Comparison of ENCODE assay signal across 16 cellular contexts in genomic region chr9:125463926-125464325, GRCh38.
A peak's percentile ranks its signal among the peaks of the same experiment; 100 is the strongest.
DNase-seq lines count a peak whose midpoint lies in the region; ATAC-seq and TF ChIP-seq lines count a peak whose summit lies in the region.
"Had no signal": no experiment of that assay in that cellular context is flagged by ENCODE, and none has a peak within 500 bp of the region (broad histone marks: within the 10 kb centered on the region; RNA-seq: fewer than 3 reads in every experiment).

No MANE protein-coding gene starts in this region.

- no peaks in the 10 kb centered on the region for H3K9me2 ChIP-seq in SK-N-SH

- no peaks in the 10 kb centered on the region for H3K27me3 Mint-ChIP-seq in WTC11 (ENCODE audit: low read depth)
- H3K27me3 Mint-ChIP-seq in nephron (ENCODE audit: low read depth), result peaks cover 7% of the 10 kb centered on the region
- H3K27me3 Mint-ChIP-seq: CD4-positive, alpha-beta memory T cell; IgD-negative memory B cell had no signal

- H3K36me3 ChIP-seq in SK-N-SH (replicated peaks in 1 of 2; ENCODE audit: control insufficient read depth in 1 of 2, insufficient read depth in 2 of 2, low read length in 1 of 2), result peaks cover 16 to 20% of the 10 kb centered on the region in 2 experiments

- no peak for TF ChIP-seq CTCF in SK-N-SH (IDR thresholded peaks at IDR 0.05)
- TF ChIP-seq CTCF in WTC11 (IDR thresholded peaks at IDR 0.05), result no peak
- no peak for TF ChIP-seq CTCF in nephron (IDR thresholded peaks at IDR 0.05; ENCODE audit: unreplicated experiment in 3 of 3)

- no peak overlapping the region for H3K4me2 ChIP-seq in SK-N-SH
- H3K4me2 ChIP-seq: BLaER1 had no signal

- peaks cover 0 to 7% of the 10 kb centered on the region in 2 experiments; a peak in 2 of 4 replicates for H3K4me1 ChIP-seq in SK-N-SH (ENCODE audit: control insufficient read depth in 1 of 2, insufficient read depth in 2 of 2, low read depth in 1 of 2, low read length in 1 of 2)
- H3K4me1 ChIP-seq: BLaER1 had no signal

- no peak for DNase-seq in SK-N-SH
- DNase-seq in WTC11 (ENCODE audit: low spot score), result no peak
- no peak for DNase-seq in activated T-cell treated with anti-CD3 and anti-CD28 coated beads, Interleukin-2, amount 50 U/mL, for 48 hours
- DNase-seq in NCI-H2227 (lab: John Stamatoyannopoulos, UW; ENCODE audit: unreplicated experiment), result no peak
- no peak for DNase-seq in middle frontal gyrus (ENCODE audit: extremely low spot score, low spot score)
- DNase-seq: 8988T; CD4-positive, alpha-beta memory T cell; DMS153; DMS79; GDM1; H9 had no signal

- no peaks in the 10 kb centered on the region for H3K9me3 ChIP-seq in SK-N-SH

- no peak overlapping the region for H3K4me3 ChIP-seq in SK-N-SH (ENCODE audit: low read depth in 2 of 2, low read length in 1 of 2)
- H3K4me3 ChIP-seq: BLaER1 had no signal

- peaks cover 9% of the 10 kb centered on the region for H3K9me3 Mint-ChIP-seq in WTC11
- H3K9me3 Mint-ChIP-seq in nephron, result peaks cover 8% of the 10 kb centered on the region
- H3K9me3 Mint-ChIP-seq: CD4-positive, alpha-beta memory T cell; IgD-negative memory B cell had no signal

- H3F3A ChIP-seq in SK-N-SH (replicated peaks; ENCODE audit: insufficient read depth), result no peaks in the 10 kb centered on the region

- peaks cover 9% of the 10 kb centered on the region; the same call in 1 of the 2 replicates for H3K4me1 Mint-ChIP-seq in WTC11
- peaks cover 32% of the 10 kb centered on the region for H3K4me1 Mint-ChIP-seq in nephron
- H3K4me1 Mint-ChIP-seq: CD14-positive monocyte; CD4-positive, alpha-beta memory T cell; IgD-negative memory B cell had no signal

- no peak overlapping the region for H3K27ac ChIP-seq in SK-N-SH (ENCODE audit: low read depth in 2 of 2, low read length in 1 of 2)
- H3K27ac ChIP-seq: BLaER1 had no signal

- peak; percentile 32; the same call in 1 of the 3 replicates for ATAC-seq in SK-N-SH treated with all-trans-retinoic acid at 6 μM for 48 hours
- no peak for ATAC-seq in WTC11

- CTCF ChIA-PET in SK-N-SH (lab: Yijun Ruan, JAX), result no interaction called here
- CTCF ChIA-PET in WTC11 (lab: Charles Lee), result interaction anchor here (2.3 kb wide), 1 partner anchor 9 kb away, joined by 7 read pairs; no protein-coding TSS in a partner anchor

- WGBS in SK-N-SH (ENCODE audit: low lambda C conversion rate), result 100% methylated on average over 2 of the region's 2 CpGs

- no peaks in the 10 kb centered on the region for H3K27me3 ChIP-seq in SK-N-SH (ENCODE audit: insufficient read depth)
- H3K27me3 ChIP-seq: BLaER1 had no signal

- H3K36me3 Mint-ChIP-seq in WTC11 (peaks cover 21% of the 10 kb centered on the region), nephron (ENCODE audit: low read depth) (peaks cover 23% of the 10 kb centered on the region)

- no peak for TF ChIP-seq RAD21 in SK-N-SH (IDR thresholded peaks at IDR 0.05; ENCODE audit: low read length)

- POLR2A ChIA-PET in SK-N-SH (lab: Yijun Ruan, JAX), result no interaction called here
- POLR2A ChIA-PET in WTC11 (lab: Charles Lee), result no interaction called here

- no peak for TF ChIP-seq EP300 in SK-N-SH (IDR thresholded peaks at IDR 0.05; ENCODE audit: borderline replicate concordance in 1 of 2, low read depth in 1 of 2, low read length in 1 of 2)

- H3K79me2 ChIP-seq in SK-N-SH (ENCODE audit: insufficient read depth), result no peaks in the 10 kb centered on the region

- H2AFZ ChIP-seq in SK-N-SH (ENCODE audit: low read depth), result no peak overlapping the region

- no peaks in the 10 kb centered on the region for H4K20me1 ChIP-seq in SK-N-SH (ENCODE audit: insufficient read depth)
- H4K20me1 ChIP-seq: BLaER1 had no signal

- H3K9ac ChIP-seq in SK-N-SH, result no peak overlapping the region
- H3K9ac ChIP-seq: BLaER1 had no signal

- H3K27ac Mint-ChIP-seq in WTC11 (no peak overlapping the region), nephron (peak overlapping the region in 2 of 3 experiments; percentile 70 to 86)
- H3K27ac Mint-ChIP-seq: CD14-positive monocyte; CD4-positive, alpha-beta memory T cell; H9; IgD-negative memory B cell had no signal

- H3K4me3 Mint-ChIP-seq in WTC11 (no peak overlapping the region), nephron (no peak overlapping the region)
- H3K4me3 Mint-ChIP-seq: CD14-positive monocyte; CD4-positive, alpha-beta memory T cell; H9; IgD-negative memory B cell had no signal

TF ChIP-seq in SK-N-SH treated with all-trans-retinoic acid at 6 μM for 48 hours, 23 proteins besides CTCF, POLR2A, EP300 and RAD21:
- no peak for TF ChIP-seq TOX (CRISPR knock-in tag; IDR thresholded peaks at IDR 0.05; ENCODE audit: borderline replicate concordance)
- TF ChIP-seq ZNF565 (CRISPR knock-in tag; conservative IDR thresholded peaks at IDR 0.05; ENCODE audit: low read depth), result no peak
- no peak for TF ChIP-seq ISL1 (CRISPR knock-in tag; IDR thresholded peaks at IDR 0.05)

TF ChIP-seq in SK-N-SH, 30 proteins besides CTCF, POLR2A, EP300 and RAD21:
- TF ChIP-seq EZH2phosphoT487 (IDR thresholded peaks at IDR 0.05; ENCODE audit: borderline replicate concordance, low read depth) (no peak), FOSL2 (IDR thresholded peaks at IDR 0.05; ENCODE audit: borderline replicate concordance, low read depth) (no peak)

TF ChIP-seq in WTC11, 78 proteins besides CTCF, POLR2A, EP300 and RAD21:
- TF ChIP-seq ZNF121 (CRISPR knock-in tag; IDR thresholded peaks at IDR 0.05) (0 out of 2 replicates have a peak, but pooled peaks have one; percentile 50), FOXK1 (CRISPR knock-in tag; IDR thresholded peaks at IDR 0.05) (no peak), ZNF425 (CRISPR knock-in tag; conservative IDR thresholded peaks at IDR 0.05) (no peak), ZNF671 (CRISPR knock-in tag; IDR thresholded peaks at IDR 0.05) (no peak)
